Comparison of ENCODE assay signal across 13 cellular contexts in genomic region chr5:168836603-168837245, GRCh38.
"Had no signal": no experiment of that assay in that cellular context is flagged by ENCODE, and none has a peak within 500 bp of the region (broad histone marks: within the 10 kb centered on the region; RNA-seq: fewer than 3 reads in every experiment).

No MANE protein-coding gene starts in this region.

- H3K36me3 Mint-ChIP-seq: memory B cell; naive thymus-derived CD8-positive, alpha-beta T cell had no signal

- ATAC-seq: effector memory CD8-positive, alpha-beta T cell; foreskin keratinocyte; left ventricle myocardium superior; naive thymus-derived CD8-positive, alpha-beta T cell; upper lobe of right lung had no signal

- H3K4me1 Mint-ChIP-seq: memory B cell; naive thymus-derived CD8-positive, alpha-beta T cell had no signal

- DNase-seq: dermis blood vessel endothelial cell; effector memory CD8-positive, alpha-beta T cell; foreskin keratinocyte; glutamatergic neuron; left ventricle myocardium superior; naive thymus-derived CD8-positive, alpha-beta T cell; posterior cingulate gyrus; retina; stimulated activated CD4-positive, alpha-beta T cell treated with anti-CD3 and anti-CD28 coated beads, Interleukin-4, amount 100 ng/mL, for 4 hours; stimulated activated CD8-positive, alpha-beta memory T cell treated with anti-CD3 and anti-CD28 coated beads, Interleukin-4, amount 100 ng/mL, for 48 hours; stomach; upper lobe of right lung had no signal

- H3K9me3 Mint-ChIP-seq: effector memory CD8-positive, alpha-beta T cell; memory B cell; naive thymus-derived CD8-positive, alpha-beta T cell had no signal

- H3K4me3 Mint-ChIP-seq: effector memory CD8-positive, alpha-beta T cell; memory B cell; naive thymus-derived CD8-positive, alpha-beta T cell had no signal

- H3K27ac Mint-ChIP-seq: effector memory CD8-positive, alpha-beta T cell; memory B cell; naive thymus-derived CD8-positive, alpha-beta T cell had no signal

- H3K27me3 Mint-ChIP-seq: memory B cell had no signal
